ENCODE assay signal across 8 cellular contexts in the genomic region with DNA sequence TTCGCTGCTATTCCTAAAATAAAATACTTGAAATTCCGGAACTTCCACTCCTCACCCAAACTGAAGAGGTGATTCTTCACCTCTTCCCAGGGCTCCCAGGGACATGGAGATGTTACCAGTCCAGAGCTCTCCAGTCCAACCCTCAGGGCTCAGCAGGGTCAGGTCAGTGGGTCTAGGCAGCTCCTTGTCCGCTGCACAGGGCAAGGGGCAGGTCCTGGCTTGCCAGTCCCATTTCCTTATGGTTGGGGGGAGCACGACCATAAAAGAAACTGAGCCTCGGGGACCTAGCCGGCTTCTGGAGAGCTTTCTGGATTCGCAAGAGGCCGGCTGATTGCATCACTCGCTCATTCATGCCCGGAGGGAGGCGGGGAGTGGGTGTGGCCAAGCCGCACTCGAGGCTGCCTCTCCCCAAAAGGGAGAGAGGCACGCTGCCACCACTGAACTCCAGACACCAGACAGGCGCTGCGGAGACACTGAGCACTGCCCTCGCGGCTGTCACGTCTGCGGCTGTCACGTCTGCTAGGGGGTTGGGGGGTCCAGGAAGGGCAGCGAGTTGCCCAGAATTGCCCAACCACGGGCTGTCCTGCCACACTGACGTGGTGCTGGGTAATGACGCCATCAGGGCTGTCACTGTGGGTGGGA. TPM values are rescaled to one million over a fixed set of nuclear protein-coding genes. Genes with fewer than 3 reads are reported as not detected.
DNase-seq lines count a peak whose midpoint lies in the region; TF ChIP-seq lines count a peak whose summit lies in the region.

No MANE protein-coding gene starts in this region.

- no peak for TF ChIP-seq CTCF in adrenal gland (IDR thresholded peaks at IDR 0.05)
- TF ChIP-seq CTCF in prostate gland (IDR thresholded peaks at IDR 0.05): peak in 2 of 4 experiments; percentile 6 to 17

- H3K27me3 ChIP-seq in adrenal gland (no peaks in the 10 kb centered on the region), prostate gland (replicated peaks; ENCODE audit: insufficient read depth) (no peaks in the 10 kb centered on the region)

- H3K4me1 ChIP-seq in adrenal gland (replicated peaks in 1 of 2) (peaks cover 9 to 21% of the 10 kb centered on the region in 2 donors), prostate gland (replicated peaks) (peaks cover 14% of the 10 kb centered on the region)

- intact Hi-C loops in adrenal gland (cut with DNase I) (no loop called here), cardiac septum (cut with DNase I) (loop anchor here (5.0 kb wide), 2 partner anchors 54 to 71 kb away; no protein-coding TSS in a partner anchor), prostate gland (cut with DNase I) (loop anchor here (5.0 kb wide), 1 partner anchor 61 kb away; no protein-coding TSS in a partner anchor)

- H3K4me3 ChIP-seq in adrenal gland: peak overlapping the region in 1 of 4 donors; percentile 20
- H3K4me3 ChIP-seq in prostate gland: peak overlapping the region; percentile 0 to 17

- TF ChIP-seq POLR2A in adrenal gland (IDR thresholded peaks at IDR 0.05) (peak; percentile 36 to 61), prostate gland (IDR thresholded peaks at IDR 0.05) (peak; percentile 84)

- 16 to 33% (median 19%) methylated on average over 9 to 25 of the region's 25 CpGs for WGBS in adrenal gland, 4 donors
- WGBS in prostate gland: 5% methylated on average over 16 of the region's 25 CpGs

- H3K36me3 ChIP-seq in adrenal gland (replicated peaks in 1 of 2) (no peaks in the 10 kb centered on the region), prostate gland (no peaks in the 10 kb centered on the region)

- DNase-seq in Ammon's horn (ENCODE audit: low spot score): peak; percentile 93
- DNase-seq in GM19240 (ENCODE audit: insufficient read length, low spot score): peak; percentile 93
- peak; percentile 90 for DNase-seq in LoVo (ENCODE audit: low spot score)
- peak; percentile 71 to 95 (median 78) for DNase-seq in T-helper 1 cell
- peak; percentile 87 to 97 (median 92) for DNase-seq in adrenal gland
- DNase-seq in cardiac septum (ENCODE audit: low spot score): peak; percentile 98
- DNase-seq in prostate gland (ENCODE audit: low spot score): peak; percentile 96
- peak; percentile 97 for DNase-seq in ureter (ENCODE audit: low spot score)

- H3K9me3 ChIP-seq in adrenal gland (replicated peaks in 1 of 3) (no peaks in the 10 kb centered on the region), prostate gland (no peaks in the 10 kb centered on the region)

- H3K27ac ChIP-seq in adrenal gland (peak overlapping the region in 2 of 5 donors; percentile 56 to 80), prostate gland (peak overlapping the region; percentile 76 to 79)

RNA-seq across cellular contexts. Expression of gene SLC7A5, which starts 15.8 kb away (rescaled TPM):
- total RNA-seq in adrenal gland: 1 to 10 TPM in 7 of 8 donors, under 1 TPM in 1; 0.69 to 6.4 (median 2.4) TPM
- 1 to 10 TPM; 1.6 to 3.7 (median 1.8) TPM for polyA plus RNA-seq in adrenal gland
- total RNA-seq in cardiac septum: 8.2 TPM
- total RNA-seq in prostate gland: 100 to 1,000 TPM in 1 of 2 donors, 1 to 10 TPM in 1; 3.3 to 232 TPM
- 91.8 TPM for total RNA-seq in ureter

Comparison
In these comparisons a context has a peak if more than half of its experiments do, and no peak if none do; other contexts are left out.
1. intact Hi-C loops: an anchor here in cardiac septum (5.0 kb wide) and prostate gland (5.0 kb wide); none called in adrenal gland.